In genomic region chr9:92159058-92159457, GRCh38 we compare ENCODE assay signal across 16 cellular contexts. TPM values are rescaled to one million over a fixed set of nuclear protein-coding genes. Genes with fewer than 3 reads are reported as not detected.
DNase-seq lines count a peak whose midpoint lies in the region; ATAC-seq and TF ChIP-seq lines count a peak whose summit lies in the region.
"Had no signal": no experiment of that assay in that cellular context is flagged by ENCODE, and none has a peak within 500 bp of the region (broad histone marks: within the 10 kb centered on the region; RNA-seq: fewer than 3 reads in every experiment).

No MANE protein-coding gene starts in this region.

- H3K14ac ChIP-seq in mesenchymal stem cell (ENCODE audit: low read length in 2 of 2): no peak overlapping the region

- no peak overlapping the region for H3K4ac ChIP-seq in mesenchymal stem cell (ENCODE audit: low read depth in 1 of 2, low read length in 2 of 2)

- H3K4me1 Mint-ChIP-seq in endothelial cell (ENCODE audit: unreplicated experiment): peaks cover 2% of the 10 kb centered on the region
- H3K4me1 Mint-ChIP-seq in natural killer cell treated with Interleukin-12 subunit alpha and Interleukin-12 subunit beta and Interleukin-15 and Interleukin-18, amount 100 ng/mL, for 72 hours (ENCODE audit: low read depth in 2 of 2): no peaks in the 10 kb centered on the region
- H3K4me1 Mint-ChIP-seq: CD4-positive, alpha-beta memory T cell; GM23338 had no signal

- peaks cover 4% of the 10 kb centered on the region for H3K27me3 Mint-ChIP-seq in endothelial cell (ENCODE audit: unreplicated experiment)
- peaks cover 13 to 31% of the 10 kb centered on the region in 2 donors for H3K27me3 Mint-ChIP-seq in natural killer cell treated with Interleukin-12 subunit alpha and Interleukin-12 subunit beta and Interleukin-15 and Interleukin-18, amount 100 ng/mL, for 72 hours

- H2BK12ac ChIP-seq in mesenchymal stem cell (ENCODE audit: low read length in 2 of 2): no peak overlapping the region

- no peaks in the 10 kb centered on the region for H3K9me3 Mint-ChIP-seq in endothelial cell (ENCODE audit: unreplicated experiment)
- H3K9me3 Mint-ChIP-seq in natural killer cell treated with Interleukin-12 subunit alpha and Interleukin-12 subunit beta and Interleukin-15 and Interleukin-18, amount 100 ng/mL, for 72 hours: no peaks in the 10 kb centered on the region
- H3K9me3 Mint-ChIP-seq: GM23338 had no signal

- H3K4me3 Mint-ChIP-seq in endothelial cell (ENCODE audit: unreplicated experiment): peak overlapping the region; percentile 38
- H3K4me3 Mint-ChIP-seq in natural killer cell treated with Interleukin-12 subunit alpha and Interleukin-12 subunit beta and Interleukin-15 and Interleukin-18, amount 100 ng/mL, for 72 hours: no peak overlapping the region
- H3K4me3 Mint-ChIP-seq: CD4-positive, alpha-beta memory T cell; GM23338; H9 had no signal

- TF ChIP-seq CTCF in endothelial cell (IDR thresholded peaks at IDR 0.05; ENCODE audit: unreplicated experiment): no peak

- DNase-seq in endothelial cell (ENCODE audit: low spot score) (no peak), mesenchymal stem cell (no peak), Right ventricle myocardium superior (no peak)
- peak; percentile 3 for DNase-seq in stimulated activated CD8-positive, alpha-beta memory T cell treated with anti-CD3 and anti-CD28 coated beads, Interleukin-4, amount 100 ng/mL, for 48 hours
- DNase-seq in natural killer cell treated with Interleukin-12 subunit alpha and Interleukin-12 subunit beta and Interleukin-15 and Interleukin-18, amount 100 ng/mL, for 72 hours (ENCODE audit: low spot score): no peak
- DNase-seq: C1 segment of cervical spinal cord; Calu3; CD4-positive, alpha-beta memory T cell; COR-L47; DMS53; DMS79 treated with DMSO at 0.1 percent for 48 hours; GF-D8; H9 had no signal

- ATAC-seq in natural killer cell treated with Interleukin-12 subunit alpha and Interleukin-12 subunit beta and Interleukin-15 and Interleukin-18, amount 100 ng/mL, for 72 hours: no peak
- ATAC-seq in GM21737 (IDR thresholded peaks at IDR 0.05; ENCODE audit: unreplicated experiment) (no peak), Right ventricle myocardium superior (ENCODE audit: poor library complexity) (no peak)
- ATAC-seq: GM23338, HCT116 had no signal

- H3K36me3 Mint-ChIP-seq in endothelial cell (ENCODE audit: low read depth, unreplicated experiment): peaks cover 12% of the 10 kb centered on the region
- H3K36me3 Mint-ChIP-seq in natural killer cell treated with Interleukin-12 subunit alpha and Interleukin-12 subunit beta and Interleukin-15 and Interleukin-18, amount 100 ng/mL, for 72 hours: no peaks in the 10 kb centered on the region
- H3K36me3 Mint-ChIP-seq: CD4-positive, alpha-beta memory T cell had no signal

- peaks cover 0 to 24% of the 10 kb centered on the region in 2 experiments for H3K36me3 ChIP-seq in mesenchymal stem cell (ENCODE audit: control insufficient read depth in 1 of 2, insufficient read depth in 2 of 2, low read depth in 1 of 2, low read length in 2 of 2)

- H2AFZ ChIP-seq in mesenchymal stem cell (ENCODE audit: low read depth, low read length): no peak overlapping the region
- H2AFZ ChIP-seq: GM23338 had no signal

- no peak overlapping the region for H3K4me2 ChIP-seq in mesenchymal stem cell (ENCODE audit: low read length, poor library complexity, severe bottlenecking)
- H3K4me2 ChIP-seq: GM23338 had no signal

- no peak overlapping the region for H3K23ac ChIP-seq in mesenchymal stem cell (ENCODE audit: low read length in 2 of 2)

- H3K27me3 ChIP-seq in mesenchymal stem cell (ENCODE audit: control insufficient read depth in 1 of 2, insufficient read depth in 1 of 2, low read length in 2 of 2): peaks cover 0 to 4% of the 10 kb centered on the region in 2 experiments

- no peaks in the 10 kb centered on the region for H3K9me3 ChIP-seq in mesenchymal stem cell (ENCODE audit: control insufficient read depth, low read length)

- no peak overlapping the region for H2AK5ac ChIP-seq in mesenchymal stem cell (ENCODE audit: low read length, severe bottlenecking)

- H3K27ac ChIP-seq in mesenchymal stem cell (ENCODE audit: low read length, poor library complexity, severe bottlenecking): no peak overlapping the region

- H3K18ac ChIP-seq in mesenchymal stem cell (ENCODE audit: low read depth in 1 of 2, low read length in 2 of 2): no peak overlapping the region

- WGBS in mesenchymal stem cell: 82% methylated on average over 4 of the region's 5 CpGs

- intact Hi-C loops in Right ventricle myocardium superior (cut with DNase I): no loop called here

- peaks cover 5% of the 10 kb centered on the region for H3K4me1 ChIP-seq in mesenchymal stem cell (ENCODE audit: control insufficient read depth, insufficient read depth, low read depth, low read length)

- H2BK120ac ChIP-seq in mesenchymal stem cell (ENCODE audit: low read depth, low read length): no peak overlapping the region

- no peak overlapping the region for H4K8ac ChIP-seq in mesenchymal stem cell (ENCODE audit: low read length)

- H3K79me1 ChIP-seq in mesenchymal stem cell (replicated peaks; ENCODE audit: low read length, poor library complexity, severe bottlenecking): peaks cover 2% of the 10 kb centered on the region

- no peak overlapping the region for H4K91ac ChIP-seq in mesenchymal stem cell (ENCODE audit: low read length)

- peak overlapping the region; percentile 8 for H2BK5ac ChIP-seq in mesenchymal stem cell (ENCODE audit: low read depth, low read length, poor library complexity, severe bottlenecking)

- no peak overlapping the region for H2BK15ac ChIP-seq in mesenchymal stem cell (ENCODE audit: low read depth, poor library complexity, severe bottlenecking)

- H3K9ac ChIP-seq in mesenchymal stem cell (ENCODE audit: low read length): no peak overlapping the region

- H3K4me3 ChIP-seq in mesenchymal stem cell (ENCODE audit: insufficient read depth in 1 of 2, low read depth in 1 of 2, low read length in 2 of 2): no peak overlapping the region
- H3K4me3 ChIP-seq: GM23338 had no signal

- no peak overlapping the region for H3K27ac Mint-ChIP-seq in endothelial cell (ENCODE audit: unreplicated experiment)
- H3K27ac Mint-ChIP-seq in natural killer cell treated with Interleukin-12 subunit alpha and Interleukin-12 subunit beta and Interleukin-15 and Interleukin-18, amount 100 ng/mL, for 72 hours: no peak overlapping the region
- H3K27ac Mint-ChIP-seq: CD4-positive, alpha-beta memory T cell; GM23338; H9 had no signal

RNA-seq across cellular contexts. Expression of gene SPTLC1, which starts 43.8 kb away (rescaled TPM):
- total RNA-seq in endothelial cell (ENCODE audit: unreplicated experiment) (69.2 TPM), Right ventricle myocardium superior (19.9 TPM)
- polyA plus RNA-seq in mesenchymal stem cell (2013, experiment 1 of 2): 73.3 TPM
- polyA plus RNA-seq in mesenchymal stem cell (2013, experiment 2 of 2): 74.4 TPM
- total RNA-seq in natural killer cell treated with Interleukin-12 subunit alpha and Interleukin-12 subunit beta and Interleukin-15 and Interleukin-18, amount 100 ng/mL, for 72 hours: 10 to 100 TPM; 67.7 to 69.1 TPM
